In genomic region chr1:156755527-156755950, GRCh38 we compare ENCODE assay signal across 1 cellular context.
TF ChIP-seq lines count a peak whose summit lies in the region.

No MANE protein-coding gene starts in this region.

TF ChIP-seq in GM12878, 131 proteins besides CTCF, POLR2A, EP300 and RAD21:
- TF ChIP-seq SIN3A (IDR thresholded peaks at IDR 0.05; ENCODE audit: low read depth, low read length), result no peak
- no peak for TF ChIP-seq NFYA (IDR thresholded peaks at IDR 0.05; ENCODE audit: borderline replicate concordance, low read depth, low read length)
- TF ChIP-seq SPI1 (IDR thresholded peaks at IDR 0.05; ENCODE audit: borderline replicate concordance, insufficient read depth, low read depth, low read length), result peak; percentile 48; the same call in 1 of the 2 replicates
- TF ChIP-seq, protein P1, sequence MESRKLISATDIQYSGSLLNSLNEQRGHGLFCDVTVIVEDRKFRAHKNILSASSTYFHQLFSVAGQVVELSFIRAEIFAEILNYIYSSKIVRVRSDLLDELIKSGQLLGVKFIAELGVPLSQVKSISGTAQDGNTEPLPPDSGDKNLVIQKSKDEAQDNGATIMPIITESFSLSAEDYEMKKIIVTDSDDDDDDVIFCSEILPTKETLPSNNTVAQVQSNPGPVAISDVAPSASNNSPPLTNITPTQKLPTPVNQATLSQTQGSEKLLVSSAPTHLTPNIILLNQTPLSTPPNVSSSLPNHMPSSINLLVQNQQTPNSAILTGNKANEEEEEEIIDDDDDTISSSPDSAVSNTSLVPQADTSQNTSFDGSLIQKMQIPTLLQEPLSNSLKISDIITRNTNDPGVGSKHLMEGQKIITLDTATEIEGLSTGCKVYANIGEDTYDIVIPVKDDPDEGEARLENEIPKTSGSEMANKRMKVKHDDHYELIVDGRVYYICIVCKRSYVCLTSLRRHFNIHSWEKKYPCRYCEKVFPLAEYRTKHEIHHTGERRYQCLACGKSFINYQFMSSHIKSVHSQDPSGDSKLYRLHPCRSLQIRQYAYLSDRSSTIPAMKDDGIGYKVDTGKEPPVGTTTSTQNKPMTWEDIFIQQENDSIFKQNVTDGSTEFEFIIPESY (IDR thresholded peaks at IDR 0.05), result no peak
- TF ChIP-seq TCF12 (IDR thresholded peaks at IDR 0.05; ENCODE audit: low read depth, low read length), result no peak
- no peak for TF ChIP-seq BCL3 (IDR thresholded peaks at IDR 0.05; ENCODE audit: borderline replicate concordance, insufficient read depth, low read depth, low read length, poor library complexity, severe bottlenecking)
- TF ChIP-seq, protein P2, sequence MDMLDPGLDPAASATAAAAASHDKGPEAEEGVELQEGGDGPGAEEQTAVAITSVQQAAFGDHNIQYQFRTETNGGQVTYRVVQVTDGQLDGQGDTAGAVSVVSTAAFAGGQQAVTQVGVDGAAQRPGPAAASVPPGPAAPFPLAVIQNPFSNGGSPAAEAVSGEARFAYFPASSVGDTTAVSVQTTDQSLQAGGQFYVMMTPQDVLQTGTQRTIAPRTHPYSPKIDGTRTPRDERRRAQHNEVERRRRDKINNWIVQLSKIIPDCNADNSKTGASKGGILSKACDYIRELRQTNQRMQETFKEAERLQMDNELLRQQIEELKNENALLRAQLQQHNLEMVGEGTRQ (IDR thresholded peaks at IDR 0.05; ENCODE audit: borderline replicate concordance, low read depth, low read length), result no peak
